In genomic region chr1:26391450-26391849, GRCh38 we compare ENCODE assay signal across 8 cellular contexts. TPM values are rescaled to one million over a fixed set of nuclear protein-coding genes. Genes with fewer than 3 reads are reported as not detected.
DNase-seq lines count a peak whose midpoint lies in the region; ATAC-seq, FAIRE-seq and TF ChIP-seq lines count a peak whose summit lies in the region.

No MANE protein-coding gene starts in this region.

- H3K27ac ChIP-seq in mesenchymal stem cell (ENCODE audit: low read length, poor library complexity, severe bottlenecking) (no peak overlapping the region), heart left ventricle (no peak overlapping the region)

- peak; percentile 65 for DNase-seq in AG08396 (ENCODE audit: low spot score)
- no peak for DNase-seq in GM12864 (ENCODE audit: low read depth)
- DNase-seq in RCC 7860 (ENCODE audit: low spot score), result peak; percentile 34
- DNase-seq in astrocyte of the spinal cord (ENCODE audit: low read depth, low spot score), result peak; percentile 45
- peak; percentile 66 for DNase-seq in mesenchymal stem cell
- DNase-seq in germinal center (ENCODE audit: low spot score), result no peak
- DNase-seq in heart left ventricle, result no peak

- in situ Hi-C loops in astrocyte of the spinal cord (cut with HindIII; ENCODE audit: low sequenced_read_pairs), result no loop called here

- no peak overlapping the region for H3K14ac ChIP-seq in mesenchymal stem cell (ENCODE audit: low read length in 2 of 2)

- H2BK5ac ChIP-seq in mesenchymal stem cell (ENCODE audit: low read depth, low read length, poor library complexity, severe bottlenecking), result no peak overlapping the region

- no peak overlapping the region for H4K8ac ChIP-seq in mesenchymal stem cell (ENCODE audit: low read length)

- ATAC-seq in heart left ventricle, result no peak
- ATAC-seq in GM21447 (IDR thresholded peaks at IDR 0.05; ENCODE audit: unreplicated experiment), result no peak

- no peak overlapping the region for H3K9ac ChIP-seq in mesenchymal stem cell (ENCODE audit: low read length)

- H3K9me3 ChIP-seq in mesenchymal stem cell (ENCODE audit: control insufficient read depth, low read length) (no peaks in the 10 kb centered on the region), heart left ventricle (no peaks in the 10 kb centered on the region)

- H4K91ac ChIP-seq in mesenchymal stem cell (ENCODE audit: low read length), result no peak overlapping the region

- peaks cover 4 to 23% of the 10 kb centered on the region in 2 experiments for H3K27me3 ChIP-seq in mesenchymal stem cell (ENCODE audit: control insufficient read depth in 1 of 2, insufficient read depth in 1 of 2, low read length in 2 of 2)
- peaks cover 0 to 33% (median 0%) of the 10 kb centered on the region in 9 donors for H3K27me3 ChIP-seq in heart left ventricle

- H3K18ac ChIP-seq in mesenchymal stem cell (ENCODE audit: low read depth in 1 of 2, low read length in 2 of 2), result no peak overlapping the region

- no peak for FAIRE-seq in RCC 7860 (lab: Jason Lieb, UNC)

- H3K4me1 ChIP-seq in mesenchymal stem cell (ENCODE audit: control insufficient read depth, insufficient read depth, low read depth, low read length), result no peaks in the 10 kb centered on the region
- H3K4me1 ChIP-seq in heart left ventricle, result no peaks in the 10 kb centered on the region

- no peak overlapping the region for H3K23ac ChIP-seq in mesenchymal stem cell (ENCODE audit: low read length in 2 of 2)

- H3K4me3 ChIP-seq in GM12864 (ENCODE audit: low read depth, low read length) (no peak overlapping the region), astrocyte of the spinal cord (ENCODE audit: low read depth, low read length) (no peak overlapping the region), mesenchymal stem cell (ENCODE audit: insufficient read depth in 1 of 2, low read depth in 1 of 2, low read length in 2 of 2) (no peak overlapping the region), heart left ventricle (no peak overlapping the region)

- intact Hi-C loops in heart left ventricle (cut with DNase I), result no loop called here

- H3K4ac ChIP-seq in mesenchymal stem cell (ENCODE audit: low read depth in 1 of 2, low read length in 2 of 2), result no peak overlapping the region

- TF ChIP-seq POLR2A in heart left ventricle (IDR thresholded peaks at IDR 0.05), result no peak

- no peak overlapping the region for H2BK15ac ChIP-seq in mesenchymal stem cell (ENCODE audit: low read depth, poor library complexity, severe bottlenecking)

- no peak overlapping the region for H3K4me2 ChIP-seq in mesenchymal stem cell (ENCODE audit: low read length, poor library complexity, severe bottlenecking)

- H2AK5ac ChIP-seq in mesenchymal stem cell (ENCODE audit: low read length, severe bottlenecking), result no peak overlapping the region

- no peak overlapping the region for H2BK12ac ChIP-seq in mesenchymal stem cell (ENCODE audit: low read length in 2 of 2)

- no peak overlapping the region for H2AFZ ChIP-seq in mesenchymal stem cell (ENCODE audit: low read depth, low read length)

- 7% methylated on average over 3 of the region's 3 CpGs for WGBS in mesenchymal stem cell
- WGBS in heart left ventricle, 4 donors, result 5 to 7% (median 5%) methylated on average over 3 of the region's 3 CpGs

- H2BK120ac ChIP-seq in mesenchymal stem cell (ENCODE audit: low read depth, low read length), result no peak overlapping the region

- TF ChIP-seq CTCF in GM12864 (IDR thresholded peaks at IDR 0.05; ENCODE audit: low read depth, low read length, missing control alignments), result peak; percentile 63
- peak; percentile 83 for TF ChIP-seq CTCF in astrocyte of the spinal cord (IDR thresholded peaks at IDR 0.05; ENCODE audit: low read depth, low read length)
- TF ChIP-seq CTCF in heart left ventricle (IDR thresholded peaks at IDR 0.05), result peak in 3 of 12 donors; percentile 14 to 29 (median 19)

- H3K79me1 ChIP-seq in mesenchymal stem cell (replicated peaks; ENCODE audit: low read length, poor library complexity, severe bottlenecking), result no peaks in the 10 kb centered on the region

- no peaks in the 10 kb centered on the region for H3K36me3 ChIP-seq in mesenchymal stem cell (ENCODE audit: control insufficient read depth in 1 of 2, insufficient read depth in 2 of 2, low read depth in 1 of 2, low read length in 2 of 2)
- H3K36me3 ChIP-seq in heart left ventricle, result no peaks in the 10 kb centered on the region

RNA-seq across cellular contexts. Expression of gene ZNF683, which starts 18.9 kb away (rescaled TPM):
- polyA plus RNA-seq in mesenchymal stem cell (2013, experiment 1 of 2), result not detected
- polyA plus RNA-seq in mesenchymal stem cell (2013, experiment 2 of 2), result not detected
- total RNA-seq in heart left ventricle, result 1 to 10 TPM in 1 of 9 donors, under 1 TPM in 2, not detected in 6; 0.28 to 1.2 (median 0.48) TPM
- under 1 TPM in 1 of 2 donors, not detected in 1; 0.04 TPM for polyA plus RNA-seq in heart left ventricle

RNA-seq across cellular contexts. Expression of gene LIN28A, which starts 19.2 kb away (rescaled TPM):
- polyA plus RNA-seq in mesenchymal stem cell (2013, experiment 1 of 2), result not detected
- polyA plus RNA-seq in mesenchymal stem cell (2013, experiment 2 of 2), result not detected
- under 1 TPM in 1 of 9 donors, not detected in 8; 0.15 TPM for total RNA-seq in heart left ventricle
- not detected for polyA plus RNA-seq in heart left ventricle

RNA-seq across cellular contexts. Expression of gene CRYBG2, which starts 37.5 kb away (rescaled TPM):
- not detected for polyA plus RNA-seq in mesenchymal stem cell (2013, experiment 1 of 2)
- 0.12 TPM for polyA plus RNA-seq in mesenchymal stem cell (2013, experiment 2 of 2)
- total RNA-seq in heart left ventricle, result under 1 TPM in 2 of 9 donors, not detected in 7; 0.25 to 0.45 TPM
- polyA plus RNA-seq in heart left ventricle, result not detected

RNA-seq across cellular contexts. Expression of gene DHDDS, which starts 40.7 kb away (rescaled TPM):
- 40.4 TPM for polyA plus RNA-seq in mesenchymal stem cell (2013, experiment 1 of 2)
- polyA plus RNA-seq in mesenchymal stem cell (2013, experiment 2 of 2), result 38.8 TPM
- 10 to 100 TPM; 14.1 to 45.0 (median 29.9) TPM for total RNA-seq in heart left ventricle
- polyA plus RNA-seq in heart left ventricle, result 10 to 100 TPM; 22.0 to 44.6 TPM

Comparison
In these comparisons a context has a peak if more than half of its experiments do, and no peak if none do; other contexts are left out.
1. DNase-seq: peak in AG08396 (single experiment), RCC 7860 (single experiment), astrocyte of the spinal cord (single experiment) and mesenchymal stem cell (single experiment); none in GM12864 (single experiment), germinal center (single experiment) and heart left ventricle (0 of 5).